ENCODE assay signal across 3 cellular contexts in the genomic region with DNA sequence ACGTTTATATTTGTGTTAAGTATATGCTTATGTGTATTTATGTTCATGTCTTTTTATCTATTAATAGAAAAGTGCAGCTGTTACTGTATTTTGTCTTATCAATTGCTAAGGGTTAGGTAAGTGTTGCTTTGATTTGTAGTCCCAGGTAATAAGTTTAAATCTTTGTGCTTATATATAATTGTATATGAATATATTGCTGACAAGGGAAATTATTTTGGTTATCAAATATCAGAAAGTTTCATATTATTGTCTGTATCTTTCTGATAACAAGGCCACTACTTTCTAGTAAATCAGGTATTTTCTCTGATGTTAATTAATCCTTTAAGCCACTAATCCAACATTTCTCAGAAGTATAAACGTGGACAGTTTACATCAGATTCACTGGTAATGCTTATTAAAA.
TF ChIP-seq lines count a peak whose summit lies in the region.

No MANE protein-coding gene starts in this region.

TF ChIP-seq in HepG2, 621 proteins besides CTCF, POLR2A, EP300 and RAD21:
- TF ChIP-seq ZNF451 (CRISPR knock-in tag; IDR thresholded peaks at IDR 0.05) (no peak), MTA3 (CRISPR knock-in tag; IDR thresholded peaks at IDR 0.05) (no peak), MAFF (IDR thresholded peaks at IDR 0.05; ENCODE audit: low read depth, low read length) (peak; percentile 66; the same call in 1 of the 2 replicates), TCF7 (IDR thresholded peaks at IDR 0.05; ENCODE audit: low read depth) (no peak), ZSCAN29 (CRISPR knock-in tag; conservative IDR thresholded peaks at IDR 0.05) (no peak), MAFK (conservative IDR thresholded peaks at IDR 0.05 in 1 of 2, IDR thresholded peaks at IDR 0.05 in 1 of 2; ENCODE audit: low read length in 2 of 2) (peak; percentile 48 to 86; a peak in 2 of 4 replicates), ZNF564 (CRISPR knock-in tag; IDR thresholded peaks at IDR 0.05) (no peak)
- TF ChIP-seq, protein P1, sequence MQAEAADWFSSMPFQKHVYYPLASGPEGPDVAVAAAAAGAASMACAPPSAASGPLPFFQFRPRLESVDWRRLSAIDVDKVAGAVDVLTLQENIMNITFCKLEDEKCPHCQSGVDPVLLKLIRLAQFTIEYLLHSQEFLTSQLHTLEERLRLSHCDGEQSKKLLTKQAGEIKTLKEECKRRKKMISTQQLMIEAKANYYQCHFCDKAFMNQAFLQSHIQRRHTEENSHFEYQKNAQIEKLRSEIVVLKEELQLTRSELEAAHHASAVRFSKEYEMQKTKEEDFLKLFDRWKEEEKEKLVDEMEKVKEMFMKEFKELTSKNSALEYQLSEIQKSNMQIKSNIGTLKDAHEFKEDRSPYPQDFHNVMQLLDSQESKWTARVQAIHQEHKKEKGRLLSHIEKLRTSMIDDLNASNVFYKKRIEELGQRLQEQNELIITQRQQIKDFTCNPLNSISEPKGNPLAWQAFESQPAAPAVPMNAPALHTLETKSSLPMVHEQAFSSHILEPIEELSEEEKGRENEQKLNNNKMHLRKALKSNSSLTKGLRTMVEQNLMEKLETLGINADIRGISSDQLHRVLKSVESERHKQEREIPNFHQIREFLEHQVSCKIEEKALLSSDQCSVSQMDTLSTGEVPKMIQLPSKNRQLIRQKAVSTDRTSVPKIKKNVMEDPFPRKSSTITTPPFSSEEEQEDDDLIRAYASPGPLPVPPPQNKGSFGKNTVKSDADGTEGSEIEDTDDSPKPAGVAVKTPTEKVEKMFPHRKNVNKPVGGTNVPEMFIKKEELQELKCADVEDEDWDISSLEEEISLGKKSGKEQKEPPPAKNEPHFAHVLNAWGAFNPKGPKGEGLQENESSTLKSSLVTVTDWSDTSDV (CRISPR knock-in tag; IDR thresholded peaks at IDR 0.05), result no peak
- TF ChIP-seq, protein P2, sequence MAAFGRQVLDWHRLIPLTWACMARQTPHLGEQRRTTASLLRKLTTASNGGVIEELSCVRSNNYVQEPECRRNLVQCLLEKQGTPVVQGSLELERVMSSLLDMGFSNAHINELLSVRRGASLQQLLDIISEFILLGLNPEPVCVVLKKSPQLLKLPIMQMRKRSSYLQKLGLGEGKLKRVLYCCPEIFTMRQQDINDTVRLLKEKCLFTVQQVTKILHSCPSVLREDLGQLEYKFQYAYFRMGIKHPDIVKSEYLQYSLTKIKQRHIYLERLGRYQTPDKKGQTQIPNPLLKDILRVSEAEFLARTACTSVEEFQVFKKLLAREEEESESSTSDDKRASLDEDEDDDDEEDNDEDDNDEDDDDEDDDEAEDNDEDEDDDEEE (CRISPR knock-in tag; IDR thresholded peaks at IDR 0.05), result no peak
- TF ChIP-seq, protein P3, sequence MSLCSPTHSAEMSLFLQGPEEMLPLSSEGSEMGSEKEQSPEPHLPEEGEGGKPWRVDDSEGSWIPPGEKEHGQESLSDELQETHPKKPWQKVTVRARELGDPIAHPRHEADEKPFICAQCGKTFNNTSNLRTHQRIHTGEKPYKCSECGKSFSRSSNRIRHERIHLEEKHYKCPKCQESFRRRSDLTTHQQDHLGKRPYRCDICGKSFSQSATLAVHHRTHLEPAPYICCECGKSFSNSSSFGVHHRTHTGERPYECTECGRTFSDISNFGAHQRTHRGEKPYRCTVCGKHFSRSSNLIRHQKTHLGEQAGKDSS (CRISPR knock-in tag; IDR thresholded peaks at IDR 0.05; ENCODE audit: borderline replicate concordance, low read depth), result no peak

TF ChIP-seq in IMR-90, 13 proteins besides CTCF, POLR2A, EP300 and RAD21:
- TF ChIP-seq MAFK (IDR thresholded peaks at IDR 0.05; ENCODE audit: low read depth, low read length) (peak; percentile 78), CEBPB (IDR thresholded peaks at IDR 0.05; ENCODE audit: low read depth, low read length) (no peak)

TF ChIP-seq in K562, 482 proteins besides CTCF, POLR2A, EP300 and RAD21:
- TF ChIP-seq ZNF347 (CRISPR knock-in tag; IDR thresholded peaks at IDR 0.05; ENCODE audit: low read depth), result no peak
- peak; percentile 73 for TF ChIP-seq MAFF (IDR thresholded peaks at IDR 0.05; ENCODE audit: low read length)
- TF ChIP-seq ZNF316 (IDR thresholded peaks at IDR 0.05), result peak; percentile 91
- peak; percentile 74 for TF ChIP-seq MAFK (IDR thresholded peaks at IDR 0.05; ENCODE audit: low read length)
- TF ChIP-seq C11orf30 (IDR thresholded peaks at IDR 0.05; ENCODE audit: low read depth), result peak; percentile 76
- no peak for TF ChIP-seq ZNF143 (CRISPR knock-in tag; IDR thresholded peaks at IDR 0.05)
- peak; percentile 65 for TF ChIP-seq MAFG (tag; conservative IDR thresholded peaks at IDR 0.05)
- TF ChIP-seq POLR2AphosphoS5 (IDR thresholded peaks at IDR 0.05; ENCODE audit: control insufficient read depth, insufficient read depth, low read depth, low read length), result no peak
TF ChIP-seq in K562: peak in this region for 5.
